Comparison of ENCODE assay signal across 11 cellular contexts in genomic region chr2:63059434-63060078, GRCh38. TPM values are rescaled to one million over a fixed set of nuclear protein-coding genes. Genes with fewer than 3 reads are reported as not detected.
A peak's percentile ranks its signal among the peaks of the same experiment; 100 is the strongest.
DNase-seq lines count a peak whose midpoint lies in the region; ATAC-seq and TF ChIP-seq lines count a peak whose summit lies in the region.
"Had no signal": no experiment of that assay in that cellular context is flagged by ENCODE, and none has a peak within 500 bp of the region (broad histone marks: within the 10 kb centered on the region; RNA-seq: fewer than 3 reads in every experiment).

No MANE protein-coding gene starts in this region.

- intact Hi-C loops in right cardiac atrium (cut with DNase I) (no loop called here), cardiac septum (cut with DNase I) (no loop called here), upper lobe of right lung (cut with DNase I) (no loop called here)

- peaks cover 39% of the 10 kb centered on the region for H3K4me1 Mint-ChIP-seq in activated naive CD8-positive, alpha-beta T cell treated with anti-CD3 and anti-CD28 coated beads, Interleukin-2, amount 10 ng/mL, durations not matched to agents 7 days and 5 days
- peaks cover 38% of the 10 kb centered on the region for H3K4me1 Mint-ChIP-seq in mesothelial cell of epicardium

- ATAC-seq in right cardiac atrium, result peak; percentile 12 to 49
- ATAC-seq in activated naive CD8-positive, alpha-beta T cell treated with anti-CD3 and anti-CD28 coated beads, Interleukin-2, amount 10 ng/mL, durations not matched to agents 7 days and 5 days (ENCODE audit: low read depth), result no peak
- ATAC-seq in upper lobe of right lung, result peak; percentile 14

- DNase-seq in right cardiac atrium (peak in 1 of 3 donors; percentile 52), cardiac septum (ENCODE audit: low spot score) (no peak), mesothelial cell of epicardium (ENCODE audit: low spot score in 2 of 2, unreplicated experiment in 2 of 2) (peak in 1 of 2 experiments; percentile 52), upper lobe of right lung (no peak), COR-L47 (lab: John Stamatoyannopoulos, UW) (no peak), activated gamma-delta T cell treated with Interleukin-2 at 50 U/mL for 16 hours (no peak), NCI-H2171 (lab: John Stamatoyannopoulos, UW) (no peak)
- peak; percentile 41 for DNase-seq in activated naive CD8-positive, alpha-beta T cell treated with anti-CD3 and anti-CD28 coated beads, Interleukin-2, amount 10 ng/mL, durations not matched to agents 7 days and 5 days
- DNase-seq: cerebellar nuclear complex; DMS153; stimulated activated CD4-positive, alpha-beta T cell treated with anti-CD3 and anti-CD28 coated beads, Interleukin-12 subunit alpha, Interleukin-12 subunit beta, amount 100 ng/mL, for 4 hours had no signal

- H3K9me3 ChIP-seq in right cardiac atrium (ENCODE audit: control insufficient read depth, low read length) (no peaks in the 10 kb centered on the region), upper lobe of right lung (no peaks in the 10 kb centered on the region)

- H3K4me1 ChIP-seq in right cardiac atrium (ENCODE audit: control insufficient read depth, insufficient read depth, low read length), result peaks cover 9% of the 10 kb centered on the region
- peaks cover 43% of the 10 kb centered on the region for H3K4me1 ChIP-seq in upper lobe of right lung

- H3K36me3 ChIP-seq in upper lobe of right lung, result no peaks in the 10 kb centered on the region

- TF ChIP-seq CTCF in mesothelial cell of epicardium (IDR thresholded peaks at IDR 0.05; ENCODE audit: unreplicated experiment) (no peak), upper lobe of right lung (IDR thresholded peaks at IDR 0.05) (no peak)

- H3K4me3 Mint-ChIP-seq in activated naive CD8-positive, alpha-beta T cell treated with anti-CD3 and anti-CD28 coated beads, Interleukin-2, amount 10 ng/mL, durations not matched to agents 7 days and 5 days, result peak overlapping the region; percentile 52
- peak overlapping the region; percentile 45 for H3K4me3 Mint-ChIP-seq in mesothelial cell of epicardium

- H3K4me3 ChIP-seq in right cardiac atrium (ENCODE audit: low read length) (no peak overlapping the region), upper lobe of right lung (no peak overlapping the region)

- 4% methylated on average over 54 of the region's 54 CpGs for WGBS in right cardiac atrium

- H3K27ac ChIP-seq in right cardiac atrium (ENCODE audit: low read length) (no peak overlapping the region), upper lobe of right lung (no peak overlapping the region)

- peaks cover 83% of the 10 kb centered on the region for H3K27me3 Mint-ChIP-seq in activated naive CD8-positive, alpha-beta T cell treated with anti-CD3 and anti-CD28 coated beads, Interleukin-2, amount 10 ng/mL, durations not matched to agents 7 days and 5 days
- peaks cover 95% of the 10 kb centered on the region for H3K27me3 Mint-ChIP-seq in mesothelial cell of epicardium (ENCODE audit: low read depth)

- H3K27me3 ChIP-seq in right cardiac atrium (ENCODE audit: control insufficient read depth, insufficient read depth) (peaks cover 12% of the 10 kb centered on the region), upper lobe of right lung (peaks cover 100% of the 10 kb centered on the region)

- POLR2A ChIA-PET in activated naive CD8-positive, alpha-beta T cell treated with anti-CD3 and anti-CD28 coated beads, Interleukin-2, amount 10 ng/mL, durations not matched to agents 7 days and 5 days (lab: Charles Lee), result no interaction called here

- H3K9me3 Mint-ChIP-seq in activated naive CD8-positive, alpha-beta T cell treated with anti-CD3 and anti-CD28 coated beads, Interleukin-2, amount 10 ng/mL, durations not matched to agents 7 days and 5 days, result no peaks in the 10 kb centered on the region
- no peaks in the 10 kb centered on the region for H3K9me3 Mint-ChIP-seq in mesothelial cell of epicardium

- peaks cover 5% of the 10 kb centered on the region for H3K36me3 Mint-ChIP-seq in activated naive CD8-positive, alpha-beta T cell treated with anti-CD3 and anti-CD28 coated beads, Interleukin-2, amount 10 ng/mL, durations not matched to agents 7 days and 5 days
- H3K36me3 Mint-ChIP-seq in mesothelial cell of epicardium, result no peaks in the 10 kb centered on the region

- H3K27ac Mint-ChIP-seq in activated naive CD8-positive, alpha-beta T cell treated with anti-CD3 and anti-CD28 coated beads, Interleukin-2, amount 10 ng/mL, durations not matched to agents 7 days and 5 days, result no peak overlapping the region
- H3K27ac Mint-ChIP-seq in mesothelial cell of epicardium, result no peak overlapping the region

RNA-seq across cellular contexts. Expression of gene OTX1, which starts 8.9 kb away (rescaled TPM):
- not detected for total RNA-seq in right cardiac atrium
- polyA plus RNA-seq in right cardiac atrium, result not detected
- total RNA-seq in cardiac septum, result not detected
- total RNA-seq in activated naive CD8-positive, alpha-beta T cell treated with anti-CD3 and anti-CD28 coated beads, Interleukin-2, amount 10 ng/mL, durations not matched to agents 7 days and 5 days, result not detected
- 0.71 to 1.1 TPM (median 0.87 TPM) in 3 replicates for total RNA-seq in mesothelial cell of epicardium
- total RNA-seq in upper lobe of right lung, result not detected
